In the genomic region with DNA sequence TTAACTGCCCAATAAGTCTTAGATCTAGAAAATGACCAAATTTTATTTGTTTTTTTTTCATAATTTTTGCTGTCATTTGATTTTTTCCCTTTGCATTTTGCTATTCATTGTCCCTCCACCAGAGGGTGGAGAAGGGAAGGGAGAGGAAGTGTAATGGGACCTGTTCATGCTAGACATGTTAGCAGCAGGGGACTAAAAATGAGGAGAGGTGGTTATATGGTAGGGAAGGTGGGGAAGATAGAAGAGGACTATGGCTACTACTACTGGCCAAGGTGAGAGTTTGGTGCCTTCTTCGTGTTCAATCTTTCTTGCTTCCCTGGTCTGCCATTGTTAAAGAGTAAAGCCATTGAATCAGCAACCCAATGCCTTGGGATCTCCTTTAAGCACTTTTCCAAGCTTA, we compare ENCODE assay signal across 10 cellular contexts. TPM values are rescaled to one million over a fixed set of nuclear protein-coding genes. Genes with fewer than 3 reads are reported as not detected.
DNase-seq lines count a peak whose midpoint lies in the region; ATAC-seq, FAIRE-seq and TF ChIP-seq lines count a peak whose summit lies in the region.
"Had no signal": no experiment of that assay in that cellular context is flagged by ENCODE, and none has a peak within 500 bp of the region (broad histone marks: within the 10 kb centered on the region; RNA-seq: fewer than 3 reads in every experiment).

No MANE protein-coding gene starts in this region.

- no peaks in the 10 kb centered on the region for H3K36me3 ChIP-seq in bronchial epithelial cell (ENCODE audit: control insufficient read depth, insufficient read depth, low read length)
- H3K36me3 ChIP-seq: BLaER1 had no signal

- peaks cover 17% of the 10 kb centered on the region for H3K27me3 Mint-ChIP-seq in nephron (ENCODE audit: low read depth)
- H3K27me3 Mint-ChIP-seq in stimulated activated naive B cell treated with anti-CD40 and anti-IgM and Interleukin-4, amounts not matched to agents 10 μg/mL and 1 μg/mL and 100 μg/mL, for 72 hours, result peaks cover 10 to 16% of the 10 kb centered on the region in 2 donors

- DNase-seq in NCI-H1417 (lab: John Stamatoyannopoulos, UW) (peak; percentile 13 to 46 (median 35)), NCI-H1417 treated with DMSO at 0.1 percent for 48 hours (lab: John Stamatoyannopoulos, UW) (no peak), bronchial epithelial cell (ENCODE audit: low read depth) (peak; percentile 42), GM19239 (ENCODE audit: insufficient read length, low spot score) (no peak), SHP77 treated with DMSO at 0.1 percent for 48 hours (lab: John Stamatoyannopoulos, UW) (no peak)
- no peak for DNase-seq in stimulated activated naive B cell treated with anti-CD40 and anti-IgM and Interleukin-4, amounts not matched to agents 10 μg/mL and 1 μg/mL and 100 μg/mL, for 72 hours

- H3K9me3 Mint-ChIP-seq in nephron, result no peaks in the 10 kb centered on the region
- H3K9me3 Mint-ChIP-seq in stimulated activated naive B cell treated with anti-CD40 and anti-IgM and Interleukin-4, amounts not matched to agents 10 μg/mL and 1 μg/mL and 100 μg/mL, for 72 hours, result no peaks in the 10 kb centered on the region

- H3K4me3 Mint-ChIP-seq in nephron, result no peak overlapping the region
- no peak overlapping the region for H3K4me3 Mint-ChIP-seq in stimulated activated naive B cell treated with anti-CD40 and anti-IgM and Interleukin-4, amounts not matched to agents 10 μg/mL and 1 μg/mL and 100 μg/mL, for 72 hours

- no peaks in the 10 kb centered on the region for H3K27me3 ChIP-seq in bronchial epithelial cell (ENCODE audit: control insufficient read depth, insufficient read depth, low read length)
- H3K27me3 ChIP-seq: BLaER1 had no signal

- no peaks in the 10 kb centered on the region for H3K36me3 Mint-ChIP-seq in nephron (ENCODE audit: low read depth)
- H3K36me3 Mint-ChIP-seq in stimulated activated naive B cell treated with anti-CD40 and anti-IgM and Interleukin-4, amounts not matched to agents 10 μg/mL and 1 μg/mL and 100 μg/mL, for 72 hours, result no peaks in the 10 kb centered on the region

- TF ChIP-seq CTCF in LNCAP (IDR thresholded peaks at IDR 0.05), result peak; percentile 57
- peak; percentile 55 for TF ChIP-seq CTCF in bronchial epithelial cell (IDR thresholded peaks at IDR 0.05; ENCODE audit: insufficient read depth, low read length, severe bottlenecking)
- peak; percentile 53 to 65 (median 59) for TF ChIP-seq CTCF in nephron (IDR thresholded peaks at IDR 0.05; ENCODE audit: unreplicated experiment in 3 of 3)

- FAIRE-seq in bronchial epithelial cell (lab: Jason Lieb, UNC), result no peak
- FAIRE-seq in GM19239 (lab: Jason Lieb, UNC), result no peak

- no peak for ATAC-seq in stimulated activated naive B cell treated with anti-CD40 and anti-IgM and Interleukin-4, amounts not matched to agents 10 μg/mL and 1 μg/mL and 100 μg/mL, for 72 hours (replicated peaks)

- no peak overlapping the region for H3K27ac Mint-ChIP-seq in nephron
- H3K27ac Mint-ChIP-seq in stimulated activated naive B cell treated with anti-CD40 and anti-IgM and Interleukin-4, amounts not matched to agents 10 μg/mL and 1 μg/mL and 100 μg/mL, for 72 hours, result no peak overlapping the region

- peaks cover under 1% of the 10 kb centered on the region for H3K4me1 Mint-ChIP-seq in nephron
- H3K4me1 Mint-ChIP-seq in stimulated activated naive B cell treated with anti-CD40 and anti-IgM and Interleukin-4, amounts not matched to agents 10 μg/mL and 1 μg/mL and 100 μg/mL, for 72 hours, result no peaks in the 10 kb centered on the region

- H3K4me3 ChIP-seq in bronchial epithelial cell (ENCODE audit: low read depth, low read length), result no peak overlapping the region
- H3K4me3 ChIP-seq: BLaER1, skin epidermis had no signal

RNA-seq across cellular contexts. Expression of a gene that starts 6.4 kb away (rescaled TPM):
- total RNA-seq in bronchial epithelial cell, result under 0.01 TPM in 1 of 2 replicates, not detected in the other

Comparison
In these comparisons a context has a peak if more than half of its experiments do, and no peak if none do; other contexts are left out.
1. DNase-seq: peak in NCI-H1417 (3 of 3) and bronchial epithelial cell (single experiment); none in NCI-H1417 treated with DMSO at 0.1 percent for 48 hours (single experiment), GM19239 (single experiment), SHP77 treated with DMSO at 0.1 percent for 48 hours (single experiment) and stimulated activated naive B cell treated with anti-CD40 and anti-IgM and Interleukin-4, amounts not matched to agents 10 μg/mL and 1 μg/mL and 100 μg/mL, for 72 hours (single experiment).
2. Peak in every context shown above with its lines, with median percentiles within 50 percentile points of each other: CTCF ChIP-seq.